ENCODE assay signal across 18 cellular contexts in the genomic region with DNA sequence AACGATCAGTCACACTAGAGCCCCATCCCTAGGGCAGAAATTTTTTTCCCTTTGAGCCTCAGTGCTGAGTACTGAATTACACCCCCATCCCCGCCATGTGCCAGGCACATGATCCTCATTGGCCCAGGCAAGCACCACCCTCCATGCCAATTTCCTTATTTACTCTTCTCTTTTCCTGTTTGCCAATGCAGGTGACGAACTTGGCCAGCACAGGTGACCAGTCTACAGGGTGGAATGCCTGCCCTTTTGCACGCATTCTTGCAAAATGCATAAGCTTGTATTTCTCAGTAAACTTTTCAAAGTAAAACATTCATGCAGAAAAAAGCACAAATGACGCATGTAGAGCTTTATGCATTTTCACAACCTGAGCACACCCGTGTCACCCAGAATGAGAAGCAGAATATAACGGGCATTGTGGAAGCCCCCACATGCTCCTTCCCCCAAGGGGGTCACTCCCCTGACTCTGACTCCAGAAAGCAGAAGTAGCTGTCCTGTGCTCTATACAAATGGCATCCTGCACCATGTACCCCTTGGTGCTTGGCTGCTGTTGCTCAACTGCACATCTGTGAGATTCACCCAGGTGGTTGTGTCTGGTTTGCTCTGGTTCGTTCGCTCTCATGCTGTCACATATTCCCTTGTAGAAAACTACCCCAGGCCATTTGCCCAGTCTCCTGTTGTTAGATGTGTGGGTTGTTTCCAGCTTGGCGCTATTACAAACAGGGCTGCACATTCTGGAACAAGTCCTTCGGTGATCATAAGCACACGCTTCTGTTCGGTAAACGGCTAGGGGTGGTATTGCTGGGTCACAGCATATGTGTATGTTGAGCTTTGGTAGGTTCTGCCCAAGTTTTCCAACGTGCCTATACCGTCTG.
DNase-seq lines count a peak whose midpoint lies in the region; ATAC-seq, FAIRE-seq and TF ChIP-seq lines count a peak whose summit lies in the region.
"Had no signal": no experiment of that assay in that cellular context is flagged by ENCODE, and none has a peak within 500 bp of the region (broad histone marks: within the 10 kb centered on the region; RNA-seq: fewer than 3 reads in every experiment).

No MANE protein-coding gene starts in this region.

- in situ Hi-C loops in HepG2 (cut with HindIII; ENCODE audit: extremely low pct_ligation_motif_present, low pct_unique_long_range_greater_than_20kb) (no loop called here), KBM-7 (cut with MboI; ENCODE audit: low pct_unique_long_range_greater_than_20kb, low sequenced_read_pairs) (no loop called here)

- no peak for FAIRE-seq in HepG2 (lab: Jason Lieb, UNC)
- FAIRE-seq: frontal cortex had no signal

- BruUV-seq in HepG2 (replicated peaks; lab: Mats Ljungman, UMichigan) = no TSS peak

- H3K9ac ChIP-seq in HepG2 (ENCODE audit: insufficient read depth, low read depth, low read length) = no peak overlapping the region
- H3K9ac ChIP-seq: KMS-11 had no signal

- H3K9me3 ChIP-seq in HepG2 (ENCODE audit: low read length) (no peaks in the 10 kb centered on the region), upper lobe of right lung (no peaks in the 10 kb centered on the region)
- H3K9me3 ChIP-seq: ovary had no signal

- intact Hi-C loops in HepG2 (cut with micrococcal nuclease; ENCODE audit: unreplicated experiment) = no loop called here
- intact Hi-C loops in upper lobe of right lung (cut with DNase I) = no loop called here

- POLR2A ChIA-PET in HepG2 (lab: Yijun Ruan, JAX) = no interaction called here

- TF ChIP-seq CTCF in HepG2 (CRISPR knock-in tag; IDR thresholded peaks at IDR 0.05) = no peak
- no peak for TF ChIP-seq CTCF in upper lobe of right lung (IDR thresholded peaks at IDR 0.05)
- TF ChIP-seq CTCF in foreskin fibroblast (IDR thresholded peaks at IDR 0.05; ENCODE audit: low read depth, low read length) = no peak

- H3K4me3 ChIP-seq in HepG2 (replicated peaks in 1 of 3; ENCODE audit: insufficient read depth in 1 of 3, low read depth in 2 of 3, low read length in 3 of 3) = no peak overlapping the region
- no peak overlapping the region for H3K4me3 ChIP-seq in upper lobe of right lung
- no peak overlapping the region for H3K4me3 ChIP-seq in foreskin fibroblast (ENCODE audit: low read depth in 1 of 2, low read length in 2 of 2)
- H3K4me3 ChIP-seq: cardiac muscle cell, ovary had no signal

- CTCF ChIA-PET in HepG2 (lab: Yijun Ruan, JAX; ENCODE audit: low intra/inter-chr PET ratio, low total read pairs) = no interaction called here

- WGBS in HepG2 (ENCODE audit: low lambda C conversion rate) = 3% methylated on average over 9 of the region's 16 CpGs

- no peak overlapping the region for H3K4me2 ChIP-seq in HepG2 (ENCODE audit: low read depth, low read length)
- H3K4me2 ChIP-seq: KMS-11 had no signal

- peak; percentile 48 for ATAC-seq in HepG2
- peak; percentile 90 for ATAC-seq in upper lobe of right lung
- ATAC-seq in GM18867 (IDR thresholded peaks at IDR 0.05; ENCODE audit: unreplicated experiment) = no peak
- ATAC-seq: activated T-cell treated with anti-CD3 and anti-CD28 coated beads, Interleukin-2, amount 50 U/mL, for 4 hours; stimulated activated naive CD8-positive, alpha-beta T cell treated with anti-CD3 and anti-CD28 coated beads, Interleukin-15, amount 100 ng/mL, for 72 hours had no signal

- H3K27me3 ChIP-seq in HepG2 (ENCODE audit: control insufficient read depth in 1 of 2, insufficient read depth in 2 of 2, low read length in 2 of 2) (peaks cover 0 to 8% of the 10 kb centered on the region in 2 experiments; a peak in 2 of 5 replicates), upper lobe of right lung (no peaks in the 10 kb centered on the region)
- H3K27me3 ChIP-seq: cardiac muscle cell, ovary had no signal

- H3K27ac ChIP-seq in HepG2 (ENCODE audit: extremely low read length, insufficient read depth, low read length) = no peak overlapping the region
- H3K27ac ChIP-seq in upper lobe of right lung = no peak overlapping the region
- H3K27ac ChIP-seq: cardiac muscle cell, KMS-11, ovary had no signal

- no peaks in the 10 kb centered on the region for H3K36me3 ChIP-seq in HepG2 (replicated peaks in 1 of 2; ENCODE audit: control insufficient read depth in 1 of 2, insufficient read depth in 2 of 2, low read length in 2 of 2)
- no peaks in the 10 kb centered on the region for H3K36me3 ChIP-seq in upper lobe of right lung
- H3K36me3 ChIP-seq: cardiac muscle cell, ovary had no signal

- TF ChIP-seq POLR2A in HepG2 (IDR thresholded peaks at IDR 0.05; ENCODE audit: insufficient read depth in 1 of 2, low read depth in 2 of 2, low read length in 2 of 2) = no peak

- H3K4me1 ChIP-seq in HepG2 (ENCODE audit: insufficient read depth, low read length) = peaks cover 27% of the 10 kb centered on the region
- no peaks in the 10 kb centered on the region for H3K4me1 ChIP-seq in upper lobe of right lung

- DNase-seq in NCI-H1417 (lab: John Stamatoyannopoulos, UW) (peak in 2 of 3 experiments; percentile 20 to 49), NCI-H1417 treated with DMSO at 0.1 percent for 48 hours (lab: John Stamatoyannopoulos, UW) (no peak), RPMI8226 (peak; percentile 75), HepG2 (ENCODE audit: low spot score) (peak; percentile 35), upper lobe of right lung (peak; percentile 77), foreskin fibroblast (no peak), KBM-7 (no peak)
- DNase-seq: activated CD4-positive, alpha-beta T cell treated with anti-CD3 and anti-CD28 coated beads, Interleukin-2, amount 50 U/mL, for 1 hour; activated naive CD8-positive, alpha-beta T cell treated with anti-CD3 and anti-CD28 coated beads, Interleukin-2, amount 10 ng/mL, durations not matched to agents 7 days and 5 days; activated T-cell treated with anti-CD3 and anti-CD28 coated beads, Interleukin-2, amount 50 U/mL, for 4 hours; CD4-positive, CD25-positive, alpha-beta regulatory T cell; ovary; stimulated activated naive CD8-positive, alpha-beta T cell treated with anti-CD3 and anti-CD28 coated beads, Interleukin-15, amount 100 ng/mL, for 72 hours; T1000 had no signal

- no peaks in the 10 kb centered on the region for H3K79me2 ChIP-seq in HepG2 (ENCODE audit: insufficient read depth, low read length)

- no peak overlapping the region for H2AFZ ChIP-seq in HepG2 (ENCODE audit: low read length)

- TF ChIP-seq EP300 in HepG2 (IDR thresholded peaks at IDR 0.05; ENCODE audit: low read depth in 2 of 2, low read length in 2 of 2) (no peak), HepG2 (CRISPR knock-in tag; IDR thresholded peaks at IDR 0.05; ENCODE audit: borderline replicate concordance) (no peak)

- no peaks in the 10 kb centered on the region for H4K20me1 ChIP-seq in HepG2 (ENCODE audit: insufficient read depth, low read length)

- TF ChIP-seq RAD21 in HepG2 (CRISPR knock-in tag; IDR thresholded peaks at IDR 0.05) = no peak

TF ChIP-seq in HepG2, 621 proteins besides CTCF, POLR2A, EP300 and RAD21 (continues in another document):
- TF ChIP-seq, protein P1, sequence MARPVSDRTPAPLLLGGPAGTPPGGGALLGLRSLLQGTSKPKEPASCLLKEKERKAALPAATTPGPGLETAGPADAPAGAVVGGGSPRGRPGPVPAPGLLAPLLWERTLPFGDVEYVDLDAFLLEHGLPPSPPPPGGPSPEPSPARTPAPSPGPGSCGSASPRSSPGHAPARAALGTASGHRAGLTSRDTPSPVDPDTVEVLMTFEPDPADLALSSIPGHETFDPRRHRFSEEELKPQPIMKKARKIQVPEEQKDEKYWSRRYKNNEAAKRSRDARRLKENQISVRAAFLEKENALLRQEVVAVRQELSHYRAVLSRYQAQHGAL (CRISPR knock-in tag; IDR thresholded peaks at IDR 0.05; ENCODE audit: not compliant biosample characterization) = no peak
- TF ChIP-seq SALL1 (CRISPR knock-in tag; IDR thresholded peaks at IDR 0.05) (peak; percentile 50; the same call in 1 of the 2 replicates), RARA (CRISPR knock-in tag; IDR thresholded peaks at IDR 0.05) (peak; percentile 60), NFYC (CRISPR knock-in tag; IDR thresholded peaks at IDR 0.05) (peak; percentile 42; the same call in 1 of the 2 replicates), FOXA3 (CRISPR knock-in tag; IDR thresholded peaks at IDR 0.05) (peak; percentile 60), ZNF652 (CRISPR knock-in tag; IDR thresholded peaks at IDR 0.05; ENCODE audit: borderline replicate concordance, low read depth) (no peak), GMEB2 (CRISPR knock-in tag; IDR thresholded peaks at IDR 0.05; ENCODE audit: low read depth) (no peak), SOX13 (IDR thresholded peaks at IDR 0.05) (no peak), SOX13 (CRISPR knock-in tag; conservative IDR thresholded peaks at IDR 0.05 in 1 of 2, IDR thresholded peaks at IDR 0.05 in 1 of 2) (no peak), MLX (CRISPR knock-in tag; IDR thresholded peaks at IDR 0.05) (0 out of 2 replicates have a peak, but pooled peaks have one; percentile 26), FOXA1 (IDR thresholded peaks at IDR 0.05) (no peak), FOXA1 (CRISPR knock-in tag; IDR thresholded peaks at IDR 0.05) (peak; percentile 36; the same call in 1 of the 2 replicates), SMARCE1 (IDR thresholded peaks at IDR 0.05; ENCODE audit: borderline replicate concordance) (no peak)

Comparison
In these comparisons a context has a peak if more than half of its experiments do, and no peak if none do; other contexts are left out.
1. DNase-seq: peak in NCI-H1417 (2 of 3), RPMI8226 (single experiment), HepG2 (single experiment) and upper lobe of right lung (single experiment); none in NCI-H1417 treated with DMSO at 0.1 percent for 48 hours (single experiment), foreskin fibroblast (0 of 2) and KBM-7 (single experiment).